Comparison of ENCODE assay signal across 8 cellular contexts in the genomic region with DNA sequence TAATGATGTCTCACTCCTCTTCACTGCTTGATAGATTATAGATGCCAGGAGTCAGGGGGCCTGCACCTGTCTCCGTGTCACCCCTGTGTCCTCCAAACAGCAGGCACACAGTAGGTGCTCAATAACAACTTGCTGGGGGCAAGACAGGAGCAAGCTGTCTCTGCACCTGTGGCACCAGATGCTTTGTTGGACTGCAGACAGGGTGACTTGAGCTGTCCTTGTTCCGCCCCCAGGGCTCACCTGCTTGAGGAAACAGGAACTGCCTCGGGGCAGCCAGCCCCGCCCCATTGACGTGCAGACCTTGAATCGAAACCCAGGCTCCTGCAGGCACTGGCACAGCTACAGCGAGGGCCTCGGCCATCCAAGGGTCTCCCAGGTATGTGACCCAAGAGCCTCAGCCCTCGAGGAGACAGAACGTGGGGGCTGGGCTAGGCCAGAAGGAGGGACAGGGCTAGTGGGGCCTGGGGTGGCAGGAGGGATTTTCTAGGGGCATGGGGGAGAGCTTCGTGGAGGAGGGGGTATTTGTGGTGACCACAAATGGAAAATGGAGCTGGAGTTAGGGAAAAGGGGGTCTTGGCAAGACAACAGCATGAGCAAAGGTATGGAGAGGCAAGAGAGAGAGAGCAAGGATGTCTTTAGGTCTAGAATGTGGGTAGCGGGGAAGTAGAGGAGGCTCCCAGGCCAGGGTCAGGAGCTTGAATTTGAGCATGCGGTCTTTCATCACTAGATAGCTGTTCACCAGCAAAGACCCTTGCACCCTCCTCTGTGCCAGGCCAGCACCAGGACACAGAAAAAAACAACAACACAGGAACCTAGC. TPM values are rescaled to one million over a fixed set of nuclear protein-coding genes. Genes with fewer than 3 reads are reported as not detected.
A peak's percentile ranks its signal among the peaks of the same experiment; 100 is the strongest.
DNase-seq lines count a peak whose midpoint lies in the region; ATAC-seq and TF ChIP-seq lines count a peak whose summit lies in the region.

HSH2D (plus strand) TSS at position 287 of the 817 bp plus-strand sequence. CDS start 5,066 bp downstream, outside the sequence.

- CTCF ChIA-PET in activated CD4-positive, alpha-beta T cell treated with anti-CD3 and anti-CD28 coated beads for 36 hours (lab: Charles Lee): interaction anchor here (0.6 to 2.0 kb wide), 5 partner anchors 25 to 509 kb away, joined by 3 to 9 read pairs (median 4); no protein-coding TSS in a partner anchor

- ATAC-seq in activated CD4-positive, alpha-beta T cell treated with anti-CD3 and anti-CD28 coated beads for 36 hours: peak; percentile 100

- H3K4me1 ChIP-seq in endocrine pancreas (ENCODE audit: control insufficient read depth, insufficient read depth, low read length): no peaks in the 10 kb centered on the region

- H3K27me3 Mint-ChIP-seq in activated CD4-positive, alpha-beta T cell treated with anti-CD3 and anti-CD28 coated beads for 36 hours: no peaks in the 10 kb centered on the region

- H3K4me3 Mint-ChIP-seq in activated CD4-positive, alpha-beta T cell treated with anti-CD3 and anti-CD28 coated beads for 36 hours: peak within 1 kb of the TSS; percentile 94

- peaks cover 2% of the 10 kb centered on the region for H3K9me3 Mint-ChIP-seq in activated CD4-positive, alpha-beta T cell treated with anti-CD3 and anti-CD28 coated beads for 36 hours (ENCODE audit: low read depth)

- intact Hi-C loops in activated CD4-positive, alpha-beta T cell treated with anti-CD3 and anti-CD28 coated beads for 36 hours (cut with DNase I, micrococcal nuclease): loop anchor here in 1 of 2 experiments (1.0 kb wide), 2 partner anchors 24 to 42 kb away; partner anchors contain the start of gene FAM32A

- H3K4me3 ChIP-seq in endocrine pancreas (ENCODE audit: control insufficient read depth, insufficient read depth, low read length): no peak within 1 kb of the TSS

- DNase-seq in COR-L47 (lab: John Stamatoyannopoulos, UW): peak; percentile 8
- DNase-seq in GM20000 (ENCODE audit: low spot score): peak; percentile 77
- DNase-seq in M059J (ENCODE audit: low read depth): peak; percentile 73
- DNase-seq in activated CD4-positive, alpha-beta T cell treated with anti-CD3 and anti-CD28 coated beads for 36 hours: peak; percentile 91
- peak; percentile 85 for DNase-seq in stimulated activated CD4-positive, alpha-beta T cell treated with anti-CD3 and anti-CD28 coated beads, Interleukin-15, amount 100 ng/mL, for 24 hours
- no peak for DNase-seq in NCI-H1105 treated with DMSO at 0.1 percent for 48 hours (lab: John Stamatoyannopoulos, UW)
- DNase-seq in dermis blood vessel endothelial cell: no peak

- no peaks in the 10 kb centered on the region for H3K9me3 ChIP-seq in endocrine pancreas (ENCODE audit: control insufficient read depth, low read length)

- TF ChIP-seq CTCF in GM20000 (IDR thresholded peaks at IDR 0.05; ENCODE audit: extremely low read depth, missing control alignments): no peak

- no peaks in the 10 kb centered on the region for H3K27me3 ChIP-seq in endocrine pancreas (ENCODE audit: control insufficient read depth, insufficient read depth, low read length)

- peak within 1 kb of the TSS; percentile 93 for H3K27ac Mint-ChIP-seq in activated CD4-positive, alpha-beta T cell treated with anti-CD3 and anti-CD28 coated beads for 36 hours

- H3K4me1 Mint-ChIP-seq in activated CD4-positive, alpha-beta T cell treated with anti-CD3 and anti-CD28 coated beads for 36 hours: peaks cover 24% of the 10 kb centered on the region

- POLR2A ChIA-PET in activated CD4-positive, alpha-beta T cell treated with anti-CD3 and anti-CD28 coated beads for 36 hours (lab: Charles Lee): interaction anchor here (2.4 kb wide), 1 partner anchor 10 kb away, joined by 6 read pairs; no protein-coding TSS in a partner anchor

- H3K9ac ChIP-seq in endocrine pancreas (ENCODE audit: control insufficient read depth, insufficient read depth, low read length): peak within 1 kb of the TSS; percentile 56

- no peaks in the 10 kb centered on the region for H3K36me3 ChIP-seq in endocrine pancreas (ENCODE audit: control insufficient read depth, insufficient read depth, low read length)

- peaks cover 7% of the 10 kb centered on the region for H3K36me3 Mint-ChIP-seq in activated CD4-positive, alpha-beta T cell treated with anti-CD3 and anti-CD28 coated beads for 36 hours (ENCODE audit: low read depth)

RNA-seq across cellular contexts. Expression of gene HSH2D, which starts in this region (rescaled TPM):
- 11.1 and 12.6 TPM in 2 replicates for total RNA-seq in M059J (2014; rRNA removed; shearing (Covaris generic))
- 10 to 100 TPM; 31.2 to 38.2 TPM for total RNA-seq in activated CD4-positive, alpha-beta T cell treated with anti-CD3 and anti-CD28 coated beads for 36 hours
- 0.05 TPM in 1 of 2 replicates, not detected in the other for total RNA-seq in dermis blood vessel endothelial cell

Comparison
In these comparisons a context has a peak if more than half of its experiments do, and no peak if none do; other contexts are left out.
1. RNA of gene HSH2D (total RNA-seq): 31.2 to 38.2 TPM in activated CD4-positive, alpha-beta T cell treated with anti-CD3 and anti-CD28 coated beads for 36 hours and 11.1 to 12.6 TPM in M059J; 0.05 TPM in dermis blood vessel endothelial cell; every median in the first group is over 10 times any median in the second.
2. DNase-seq: peak in COR-L47 (single experiment), GM20000 (single experiment), M059J (single experiment), activated CD4-positive, alpha-beta T cell treated with anti-CD3 and anti-CD28 coated beads for 36 hours (single experiment) and stimulated activated CD4-positive, alpha-beta T cell treated with anti-CD3 and anti-CD28 coated beads, Interleukin-15, amount 100 ng/mL, for 24 hours (single experiment); none in NCI-H1105 treated with DMSO at 0.1 percent for 48 hours (single experiment) and dermis blood vessel endothelial cell (single experiment).